Comparison of ENCODE assay signal across 36 cellular contexts in genomic region chr7:12590559-12590958, GRCh38. TPM values are rescaled to one million over a fixed set of nuclear protein-coding genes. Genes with fewer than 3 reads are reported as not detected.
"Had no signal": no experiment of that assay in that cellular context is flagged by ENCODE, and none has a peak within 500 bp of the region (broad histone marks: within the 10 kb centered on the region; RNA-seq: fewer than 3 reads in every experiment).

No MANE protein-coding gene starts in this region.

- ATAC-seq: activated naive CD4-positive, alpha-beta T cell treated with anti-CD3 and anti-CD28 coated beads, Interleukin-2, amount 50 U/mL, for 72 hours; activated naive CD8-positive, alpha-beta T cell treated with anti-CD3 and anti-CD28 coated beads, Interleukin-2, amount 50 U/mL, for 24 hours; activated T-cell treated with anti-CD3 and anti-CD28 coated beads, Interleukin-2, amount 50 U/mL, for 4 hours; activated T-cell treated with anti-CD3 and anti-CD28 coated beads, Interleukin-2, amount 50 U/mL, for 72 hours; activated T-helper 17 cell treated with anti-CD3 and anti-CD28 coated beads, Interleukin-2, amount 50 U/mL, for 72 hours; body of pancreas had no signal

- H3K9me3 ChIP-seq: adrenal gland, ascending aorta, body of pancreas had no signal

- H3K36me3 ChIP-seq: adrenal gland, ascending aorta, brain microvascular endothelial cell, breast epithelium, cardiac muscle cell had no signal

- H3K4me1 ChIP-seq: adrenal gland, ascending aorta, body of pancreas, breast epithelium had no signal

- H3K27me3 ChIP-seq: adrenal gland, ascending aorta, body of pancreas, brain microvascular endothelial cell, breast epithelium, cardiac muscle cell had no signal

- DNase-seq: activated effector memory CD4-positive, alpha-beta T cell treated with anti-CD3 and anti-CD28 coated beads, Interleukin-2, amount 50 U/mL, for 16 hours; activated effector memory CD4-positive, alpha-beta T cell treated with Interleukin-2 at 50 U/mL for 16 hours; activated gamma-delta T cell; activated gamma-delta T cell treated with Interleukin-2 at 50 U/mL for 16 hours; activated naive CD4-positive, alpha-beta T cell; activated naive CD4-positive, alpha-beta T cell treated with anti-CD3 and anti-CD28 coated beads for 36 hours; activated naive CD4-positive, alpha-beta T cell treated with anti-CD3 and anti-CD28 coated beads, Interleukin-2, amount 10 ng/mL, durations not matched to agents 7 days and 5 days; activated naive CD4-positive, alpha-beta T cell treated with anti-CD3 and anti-CD28 coated beads, Interleukin-2, amount 50 U/mL, for 16 hours; activated naive CD4-positive, alpha-beta T cell treated with Interleukin-2 at 50 U/mL for 16 hours; activated naive CD8-positive, alpha-beta T cell treated with anti-CD3 and anti-CD28 coated beads for 36 hours; activated naive CD8-positive, alpha-beta T cell treated with anti-CD3 and anti-CD28 coated beads, Interleukin-2, amount 10 ng/mL, durations not matched to agents 7 days and 5 days; activated naive CD8-positive, alpha-beta T cell treated with anti-CD3 and anti-CD28 coated beads, Interleukin-2, amount 50 U/mL, for 24 hours; activated T-cell treated with anti-CD3 and anti-CD28 coated beads, Interleukin-2, amount 50 U/mL, for 24 hours; activated T-cell treated with anti-CD3 and anti-CD28 coated beads, Interleukin-2, amount 50 U/mL, for 4 hours; activated T-cell treated with anti-CD3 and anti-CD28 coated beads, Interleukin-2, amount 50 U/mL, for 48 hours; activated T-cell treated with anti-CD3 and anti-CD28 coated beads, Interleukin-2, amount 50 U/mL, for 72 hours; adrenal gland; amniotic stem cell; amygdala; anterior cingulate cortex; aorta; body of pancreas; brain microvascular endothelial cell; caudate nucleus; central memory CD4-positive, alpha-beta T cell; cerebellar nuclear complex had no signal

- H3K4me3 ChIP-seq: adrenal gland, ascending aorta, body of pancreas, breast epithelium, cardiac muscle cell had no signal

- FAIRE-seq: astrocyte, bronchial epithelial cell had no signal

- H3K27ac ChIP-seq: adrenal gland, ascending aorta, body of pancreas, brain microvascular endothelial cell, breast epithelium, cardiac muscle cell had no signal

RNA-seq across cellular contexts. Expression of gene SCIN, which starts 20.0 kb away (rescaled TPM):
- total RNA-seq: activated T-helper 1 cell treated with anti-CD3 and anti-CD28 coated beads, Interleukin-12 subunit alpha, Interleukin-12 subunit beta, Interleukin-2, Interleukin-4 antibody, amounts not matched to agents 30 ng/mL and 10 ng/mL and 1 ng/mL, durations not matched to agents 14 hours and 24 hours and 36 hours; activated T-helper 2 cell treated with anti-CD3 and anti-CD28 coated beads, Interferon-gamma antibody, Interleukin-2, Interleukin-4, amounts not matched to agents 10 μg/mL and 5 μg/mL and 100 μg/mL, durations not matched to agents 14 hours and 24 hours and 36 hours; ascending aorta; cardiac septum had no signal
